15 cellular contexts compared by ENCODE assay signal in the genomic region with DNA sequence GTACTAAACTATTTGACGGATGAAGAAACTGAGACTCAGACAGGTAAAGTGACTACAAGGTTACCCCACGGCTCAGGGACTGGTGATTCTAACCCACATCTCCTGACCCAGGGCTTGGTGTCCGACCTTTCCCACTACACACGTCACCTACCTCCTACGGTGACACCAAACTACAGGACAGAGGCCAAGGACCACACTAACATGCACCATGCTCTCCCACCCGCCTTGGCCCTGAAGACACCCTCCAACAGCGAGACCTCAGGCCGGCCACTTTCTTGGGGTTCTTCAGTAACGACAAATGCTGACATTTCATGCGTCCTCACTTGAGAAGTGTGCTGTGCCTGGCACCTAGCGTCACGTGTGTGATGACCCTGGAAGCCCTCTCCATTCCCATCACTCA.
"Had no signal": no experiment of that assay in that cellular context is flagged by ENCODE, and none has a peak within 500 bp of the region (broad histone marks: within the 10 kb centered on the region; RNA-seq: fewer than 3 reads in every experiment).

No MANE protein-coding gene starts in this region.

- H3K4me3 Mint-ChIP-seq: activated CD8-positive, alpha-beta T cell treated with anti-CD3 and anti-CD28 coated beads, Interleukin-2, amount 10 ng/mL, durations not matched to agents 7 days and 5 days; natural killer cell had no signal

- H3K27ac ChIP-seq: tibial artery, vagina had no signal

- H3K9me3 ChIP-seq: tibial artery, vagina had no signal

- DNase-seq: activated CD4-positive, alpha-beta T cell treated with anti-CD3 and anti-CD28 coated beads for 4 hours; activated CD8-positive, alpha-beta memory T cell treated with anti-CD3 and anti-CD28 coated beads, Interleukin-2, amount 50 U/mL, for 48 hours; activated CD8-positive, alpha-beta T cell treated with anti-CD3 and anti-CD28 coated beads, Interleukin-2, amount 10 ng/mL, durations not matched to agents 7 days and 5 days; caudate nucleus; cortex of kidney; effector memory CD4-positive, alpha-beta T cell; erythroblast; hypothalamus; natural killer cell; stimulated activated CD4-positive, alpha-beta T cell treated with anti-CD3 and anti-CD28 coated beads, Interleukin-15, amount 100 ng/mL, for 24 hours; stimulated activated CD4-positive, alpha-beta T cell treated with anti-CD3 and anti-CD28 coated beads, Interleukin-4, amount 100 ng/mL, for 24 hours; T1000; tibial artery had no signal

- H3K27me3 ChIP-seq: tibial artery, vagina had no signal

- H3K9me3 Mint-ChIP-seq: natural killer cell had no signal

- H3K27ac Mint-ChIP-seq: activated CD8-positive, alpha-beta T cell treated with anti-CD3 and anti-CD28 coated beads, Interleukin-2, amount 10 ng/mL, durations not matched to agents 7 days and 5 days; natural killer cell had no signal

- H3K4me3 ChIP-seq: lung, tibial artery, vagina had no signal

- ATAC-seq: activated CD8-positive, alpha-beta T cell treated with anti-CD3 and anti-CD28 coated beads, Interleukin-2, amount 10 ng/mL, durations not matched to agents 7 days and 5 days; natural killer cell had no signal
